ENCODE assay signal across 13 cellular contexts in genomic region chr3:139281096-139281495, GRCh38.
DNase-seq lines count a peak whose midpoint lies in the region; TF ChIP-seq lines count a peak whose summit lies in the region.
"Had no signal": no experiment of that assay in that cellular context is flagged by ENCODE, and none has a peak within 500 bp of the region (broad histone marks: within the 10 kb centered on the region; RNA-seq: fewer than 3 reads in every experiment).

No MANE protein-coding gene starts in this region.

- intact Hi-C loops in dorsolateral prefrontal cortex (cut with DNase I) = no loop called here

- peak; percentile 78 for DNase-seq in ELR (ENCODE audit: low read depth)
- peak; percentile 89 for DNase-seq in MG63
- DNase-seq in dorsolateral prefrontal cortex = no peak
- peak; percentile 55 for DNase-seq in stromal cell of bone marrow (ENCODE audit: low read depth)
- DNase-seq in H7 = no peak
- no peak for DNase-seq in iPS-NIHi11 (ENCODE audit: low spot score)
- no peak for DNase-seq in NCI-H510A treated with DMSO at 0.1 percent for 48 hours (lab: John Stamatoyannopoulos, UW)
- DNase-seq: activated T-cell treated with anti-CD3 and anti-CD28 coated beads, Interleukin-2, amount 50 U/mL, for 4 hours; Karpas-422; midbrain; nephron progenitor cell; stimulated activated naive CD8-positive, alpha-beta T cell treated with anti-CD3 and anti-CD28 coated beads, Interleukin-15, Interleukin-2, amounts not matched to agents 100 U/mL and 50 U/mL, for 24 hours had no signal

- no peak for TF ChIP-seq CTCF in dorsolateral prefrontal cortex (IDR thresholded peaks at IDR 0.05 in 54 of 56, conservative IDR thresholded peaks at IDR 0.05 in 2 of 56; ENCODE audit: low read depth in 1 of 56, partially characterized antibody in 56 of 56)

- H3K27me3 ChIP-seq in MG63 = no peaks in the 10 kb centered on the region
- no peaks in the 10 kb centered on the region for H3K27me3 ChIP-seq in dorsolateral prefrontal cortex
- H3K27me3 ChIP-seq in H7 (ENCODE audit: control insufficient read depth, insufficient read depth, low read length) = no peaks in the 10 kb centered on the region

- H3K9me3 ChIP-seq in MG63 = no peaks in the 10 kb centered on the region; the same call in 1 of the 2 replicates

- H3K4me3 ChIP-seq in MG63 = no peak overlapping the region; the same call in 1 of the 2 replicates
- H3K4me3 ChIP-seq in dorsolateral prefrontal cortex = peak overlapping the region in 38 of 59 donors; percentile 12 to 63 (median 36)
- H3K4me3 ChIP-seq in H7 (ENCODE audit: insufficient read depth, low read depth, low read length) = no peak overlapping the region
- H3K4me3 ChIP-seq: coronary artery had no signal

- H3K36me3 ChIP-seq in MG63 = no peaks in the 10 kb centered on the region; the same call in 1 of the 2 replicates
- H3K36me3 ChIP-seq in H7 (replicated peaks; ENCODE audit: control insufficient read depth, insufficient read depth, low read length) = no peaks in the 10 kb centered on the region

- peak overlapping the region in 30 of 59 donors; percentile 2 to 78 (median 58) for H3K27ac ChIP-seq in dorsolateral prefrontal cortex
- H3K27ac ChIP-seq: coronary artery had no signal

Comparison
In these comparisons a context has a peak if more than half of its experiments do, and no peak if none do; other contexts are left out.
1. DNase-seq: peak in ELR (single experiment), MG63 (single experiment) and stromal cell of bone marrow (single experiment); none in dorsolateral prefrontal cortex (0 of 10), H7 (single experiment), iPS-NIHi11 (single experiment) and NCI-H510A treated with DMSO at 0.1 percent for 48 hours (single experiment).
2. H3K4me3 ChIP-seq: peak in dorsolateral prefrontal cortex (38 of 59); none in MG63 (single experiment) and H7 (single experiment).